In genomic region chr1:204565617-204566582, GRCh38 we compare ENCODE assay signal across 8 cellular contexts. TPM values are rescaled to one million over a fixed set of nuclear protein-coding genes. Genes with fewer than 3 reads are reported as not detected.
DNase-seq lines count a peak whose midpoint lies in the region; ATAC-seq, FAIRE-seq and TF ChIP-seq lines count a peak whose summit lies in the region.

No MANE protein-coding gene starts in this region.

- H3K27ac ChIP-seq in CD8-positive, alpha-beta memory T cell (ENCODE audit: low read depth, low read length), result no peak overlapping the region
- H3K27ac ChIP-seq in iPS-20b (ENCODE audit: low read length), result no peak overlapping the region

- DNase-seq in CD8-positive, alpha-beta memory T cell, result peak; percentile 19 to 71 (median 59)
- peak; percentile 61 for DNase-seq in H54 (ENCODE audit: insufficient read length, low spot score)
- DNase-seq in NCI-H1930 (lab: John Stamatoyannopoulos, UW), result peak; percentile 43 to 45
- peak; percentile 58 for DNase-seq in T-helper 2 cell treated with Interferon-gamma antibody and Interleukin-4, amounts not matched to agents 5 μg/mL and 100 μg/mL, for 36 hours (ENCODE audit: low spot score)
- DNase-seq in astrocyte of the spinal cord (ENCODE audit: low read depth, low spot score), result peak; percentile 65
- peak; percentile 16 to 65 (median 47) for DNase-seq in stimulated activated CD4-positive, alpha-beta T cell treated with anti-CD3 and anti-CD28 coated beads, Interleukin-12 subunit alpha, Interleukin-12 subunit beta, amount 100 ng/mL, for 48 hours (ENCODE audit: low read depth in 2 of 3, low spot score in 1 of 3)

- H3K4me3 Mint-ChIP-seq in CD8-positive, alpha-beta memory T cell, result peak overlapping the region in 2 of 7 donors; percentile 18 to 47
- peak overlapping the region; percentile 39 for H3K4me3 Mint-ChIP-seq in T-helper 2 cell treated with Interferon-gamma antibody and Interleukin-4, amounts not matched to agents 5 μg/mL and 100 μg/mL, for 36 hours

- no peaks in the 10 kb centered on the region for H3K27me3 Mint-ChIP-seq in CD8-positive, alpha-beta memory T cell
- H3K27me3 Mint-ChIP-seq in T-helper 2 cell treated with Interferon-gamma antibody and Interleukin-4, amounts not matched to agents 5 μg/mL and 100 μg/mL, for 36 hours (ENCODE audit: low read depth), result no peaks in the 10 kb centered on the region

- H3K36me3 ChIP-seq in CD8-positive, alpha-beta memory T cell (ENCODE audit: insufficient read depth, low read length), result peaks cover under 1% of the 10 kb centered on the region
- H3K36me3 ChIP-seq in iPS-20b (ENCODE audit: insufficient read depth, low read depth, low read length), result no peaks in the 10 kb centered on the region

- H3K36me3 Mint-ChIP-seq in CD8-positive, alpha-beta memory T cell, result peaks cover 6 to 67% (median 19%) of the 10 kb centered on the region in 3 donors
- peaks cover 23% of the 10 kb centered on the region for H3K36me3 Mint-ChIP-seq in T-helper 2 cell treated with Interferon-gamma antibody and Interleukin-4, amounts not matched to agents 5 μg/mL and 100 μg/mL, for 36 hours (ENCODE audit: low read depth)

- H3K4me3 ChIP-seq in CD8-positive, alpha-beta memory T cell (ENCODE audit: low read length), result no peak overlapping the region
- H3K4me3 ChIP-seq in astrocyte of the spinal cord (ENCODE audit: low read depth, low read length) (no peak overlapping the region), iPS-20b (ENCODE audit: low read length) (peak overlapping the region; percentile 33; the same call in 1 of the 2 replicates)

- no peak overlapping the region for H3K9ac ChIP-seq in iPS-20b (ENCODE audit: low read depth, low read length)

- in situ Hi-C loops in astrocyte of the spinal cord (cut with HindIII; ENCODE audit: low sequenced_read_pairs), result no loop called here

- POLR2A ChIA-PET in CD8-positive, alpha-beta memory T cell (lab: Charles Lee), result interaction anchor here (0.8 to 1.5 kb wide), 3 partner anchors 9 to 63 kb away, joined by 3 read pairs; no protein-coding TSS in a partner anchor

- TF ChIP-seq CTCF in astrocyte of the spinal cord (IDR thresholded peaks at IDR 0.05; ENCODE audit: low read depth, low read length), result peak; percentile 62

- CTCF ChIA-PET in CD8-positive, alpha-beta memory T cell (lab: Charles Lee), result interaction anchor here (0.6 to 2.7 kb wide), 21 partner anchors 9 to 241 kb away, joined by 3 to 19 read pairs (median 4); partner anchors contain the start of genes MDM4 and PIK3C2B

- FAIRE-seq in H54 (lab: Jason Lieb, UNC), result no peak

- H3K9me3 ChIP-seq in CD8-positive, alpha-beta memory T cell (ENCODE audit: low read length), result no peaks in the 10 kb centered on the region
- no peaks in the 10 kb centered on the region for H3K9me3 ChIP-seq in iPS-20b (ENCODE audit: insufficient read depth, low read depth, low read length)

- no peaks in the 10 kb centered on the region for H3K9me3 Mint-ChIP-seq in CD8-positive, alpha-beta memory T cell
- no peaks in the 10 kb centered on the region for H3K9me3 Mint-ChIP-seq in T-helper 2 cell treated with Interferon-gamma antibody and Interleukin-4, amounts not matched to agents 5 μg/mL and 100 μg/mL, for 36 hours

- ATAC-seq in GM18858 (IDR thresholded peaks at IDR 0.05; ENCODE audit: unreplicated experiment), result no peak

- H3K27me3 ChIP-seq in CD8-positive, alpha-beta memory T cell (ENCODE audit: insufficient read depth, low read length, poor library complexity, severe bottlenecking), result no peaks in the 10 kb centered on the region
- no peaks in the 10 kb centered on the region for H3K27me3 ChIP-seq in iPS-20b (ENCODE audit: insufficient read depth, low read length)

- H3K4me1 ChIP-seq in CD8-positive, alpha-beta memory T cell (ENCODE audit: insufficient read depth, low read length), result peaks cover 34% of the 10 kb centered on the region
- peaks cover 27% of the 10 kb centered on the region for H3K4me1 ChIP-seq in iPS-20b (ENCODE audit: insufficient read depth, low read length)

- no peak for TF ChIP-seq POLR2A in H54 (IDR thresholded peaks at IDR 0.05; ENCODE audit: low read depth, low read length)

- peak overlapping the region; percentile 33 to 92 (median 79) for H3K27ac Mint-ChIP-seq in CD8-positive, alpha-beta memory T cell
- peak overlapping the region; percentile 79 for H3K27ac Mint-ChIP-seq in T-helper 2 cell treated with Interferon-gamma antibody and Interleukin-4, amounts not matched to agents 5 μg/mL and 100 μg/mL, for 36 hours

- peaks cover 29 to 44% (median 36%) of the 10 kb centered on the region in 3 donors for H3K4me1 Mint-ChIP-seq in CD8-positive, alpha-beta memory T cell
- H3K4me1 Mint-ChIP-seq in T-helper 2 cell treated with Interferon-gamma antibody and Interleukin-4, amounts not matched to agents 5 μg/mL and 100 μg/mL, for 36 hours (ENCODE audit: low read depth), result peaks cover 40% of the 10 kb centered on the region

RNA-seq across cellular contexts. Expression of gene MDM4, which starts 49.7 kb away (rescaled TPM):
- 10 to 100 TPM; 80.7 TPM for total RNA-seq in CD8-positive, alpha-beta memory T cell
- polyA plus RNA-seq in CD8-positive, alpha-beta memory T cell, result 13.6 TPM
